8 cellular contexts compared by ENCODE assay signal in genomic region chr10:27745380-27745718, GRCh38. TPM values are rescaled to one million over a fixed set of nuclear protein-coding genes. Genes with fewer than 3 reads are reported as not detected.
DNase-seq lines count a peak whose midpoint lies in the region; ATAC-seq and TF ChIP-seq lines count a peak whose summit lies in the region.

No MANE protein-coding gene starts in this region.

- ATAC-seq in RWPE2 (ENCODE audit: low read depth) (no peak), foreskin keratinocyte (no peak), GM21737 (IDR thresholded peaks at IDR 0.05; ENCODE audit: unreplicated experiment) (no peak), HG03442 (IDR thresholded peaks at IDR 0.05; ENCODE audit: unreplicated experiment) (no peak)

- no peak for DNase-seq in CD8-positive, alpha-beta memory T cell
- DNase-seq in RWPE2 (ENCODE audit: low spot score) (peak; percentile 45), left ventricle myocardium inferior (peak; percentile 16), retinal pigment epithelial cell (ENCODE audit: low read depth) (no peak), foreskin keratinocyte (no peak), NCI-H82 (lab: John Stamatoyannopoulos, UW) (no peak)

- POLR2A ChIA-PET in CD8-positive, alpha-beta memory T cell (lab: Charles Lee): no interaction called here

- no peaks in the 10 kb centered on the region for H3K9me3 ChIP-seq in CD8-positive, alpha-beta memory T cell (ENCODE audit: low read length)
- no peaks in the 10 kb centered on the region for H3K9me3 ChIP-seq in RWPE2 (ENCODE audit: severe bottlenecking)
- H3K9me3 ChIP-seq in left ventricle myocardium inferior (replicated peaks): no peaks in the 10 kb centered on the region

- peaks cover 42% of the 10 kb centered on the region for H3K4me1 ChIP-seq in CD8-positive, alpha-beta memory T cell (ENCODE audit: insufficient read depth, low read length)
- H3K4me1 ChIP-seq in RWPE2 (ENCODE audit: insufficient read depth, poor library complexity, severe bottlenecking): no peaks in the 10 kb centered on the region
- H3K4me1 ChIP-seq in left ventricle myocardium inferior: peaks cover 59% of the 10 kb centered on the region
- no peaks in the 10 kb centered on the region for H3K4me1 ChIP-seq in foreskin keratinocyte

- CTCF ChIA-PET in CD8-positive, alpha-beta memory T cell (lab: Charles Lee): no interaction called here

- peaks cover 44 to 74% of the 10 kb centered on the region in 2 donors for H3K27me3 Mint-ChIP-seq in CD8-positive, alpha-beta memory T cell

- no peaks in the 10 kb centered on the region for H3K9me3 Mint-ChIP-seq in CD8-positive, alpha-beta memory T cell

- TF ChIP-seq CTCF in RWPE2 (IDR thresholded peaks at IDR 0.05; ENCODE audit: poor library complexity, severe bottlenecking) (no peak), left ventricle myocardium inferior (IDR thresholded peaks at IDR 0.05; ENCODE audit: borderline replicate concordance) (no peak), retinal pigment epithelial cell (conservative IDR thresholded peaks at IDR 0.05; ENCODE audit: low read depth, low read length) (no peak), foreskin keratinocyte (conservative IDR thresholded peaks at IDR 0.05) (no peak)

- H3K27ac ChIP-seq in CD8-positive, alpha-beta memory T cell (ENCODE audit: low read depth, low read length): no peak overlapping the region
- H3K27ac ChIP-seq in RWPE2 (ENCODE audit: poor library complexity, severe bottlenecking): no peak overlapping the region
- no peak overlapping the region for H3K27ac ChIP-seq in left ventricle myocardium inferior (replicated peaks)
- H3K27ac ChIP-seq in foreskin keratinocyte: no peak overlapping the region

- peaks cover 62% of the 10 kb centered on the region for H3K27me3 ChIP-seq in CD8-positive, alpha-beta memory T cell (ENCODE audit: insufficient read depth, low read length, poor library complexity, severe bottlenecking)
- H3K27me3 ChIP-seq in RWPE2 (ENCODE audit: insufficient read depth, poor library complexity, severe bottlenecking) (peaks cover 77% of the 10 kb centered on the region), left ventricle myocardium inferior (ENCODE audit: low read depth) (peaks cover 100% of the 10 kb centered on the region), foreskin keratinocyte (peaks cover 100% of the 10 kb centered on the region)

- peak overlapping the region; percentile 85 to 93 (median 88) for H3K4me3 Mint-ChIP-seq in CD8-positive, alpha-beta memory T cell

- H3K4me1 Mint-ChIP-seq in CD8-positive, alpha-beta memory T cell: peaks cover 24 to 52% (median 30%) of the 10 kb centered on the region in 3 donors

- H3K36me3 ChIP-seq in CD8-positive, alpha-beta memory T cell (ENCODE audit: insufficient read depth, low read length): no peaks in the 10 kb centered on the region
- no peaks in the 10 kb centered on the region for H3K36me3 ChIP-seq in RWPE2 (ENCODE audit: low read depth)
- H3K36me3 ChIP-seq in left ventricle myocardium inferior: no peaks in the 10 kb centered on the region

- peak overlapping the region; percentile 47 for H3K4me3 ChIP-seq in CD8-positive, alpha-beta memory T cell (ENCODE audit: low read length)
- H3K4me3 ChIP-seq in RWPE2 (ENCODE audit: severe bottlenecking) (peak overlapping the region; percentile 37), left ventricle myocardium inferior (peak overlapping the region; percentile 81), retinal pigment epithelial cell (ENCODE audit: low read length) (peak overlapping the region; percentile 10)

- peak overlapping the region in 1 of 8 donors; percentile 3 for H3K27ac Mint-ChIP-seq in CD8-positive, alpha-beta memory T cell

- H3K36me3 Mint-ChIP-seq in CD8-positive, alpha-beta memory T cell: no peaks in the 10 kb centered on the region

- intact Hi-C loops in left ventricle myocardium inferior (cut with micrococcal nuclease): no loop called here

RNA-seq across cellular contexts. Expression of gene MKX, which starts 0.3 kb away (rescaled TPM):
- under 1 TPM; 0.20 to 0.29 TPM for total RNA-seq in CD8-positive, alpha-beta memory T cell
- polyA plus RNA-seq in CD8-positive, alpha-beta memory T cell: not detected
- total RNA-seq in left ventricle myocardium inferior (0.22 TPM), foreskin keratinocyte (0.11 TPM in 1 of 2 replicates, not detected in the other)
- polyA plus RNA-seq in foreskin keratinocyte: 0.03 TPM in 1 of 2 replicates, not detected in the other

Comparison
In these comparisons a context has a peak if more than half of its experiments do, and no peak if none do; other contexts are left out.
1. DNase-seq: peak in RWPE2 (single experiment) and left ventricle myocardium inferior (single experiment); none in CD8-positive, alpha-beta memory T cell (0 of 5), retinal pigment epithelial cell (single experiment), foreskin keratinocyte (0 of 2) and NCI-H82 (single experiment).
2. H3K4me3 ChIP-seq: peak in every context shown above with its lines; median percentile 81 in left ventricle myocardium inferior; 47 in CD8-positive, alpha-beta memory T cell; 37 in RWPE2; 10 in retinal pigment epithelial cell.